1 cellular context compared by ENCODE assay signal in genomic region chr11:103995896-103996295, GRCh38.
TF ChIP-seq lines count a peak whose summit lies in the region.

No MANE protein-coding gene starts in this region.

TF ChIP-seq in SK-N-SH treated with all-trans-retinoic acid at 6 μM for 48 hours, 23 proteins besides CTCF, POLR2A, EP300 and RAD21 (continued from another document):
- TF ChIP-seq PATZ1 (CRISPR knock-in tag; IDR thresholded peaks at IDR 0.05; ENCODE audit: borderline replicate concordance) (no peak), ZFP3 (CRISPR knock-in tag; IDR thresholded peaks at IDR 0.05) (no peak)
TF ChIP-seq in SK-N-SH treated with all-trans-retinoic acid at 6 μM for 48 hours: peak in this region for 0.
